Comparison of ENCODE assay signal across 8 cellular contexts in the genomic region with DNA sequence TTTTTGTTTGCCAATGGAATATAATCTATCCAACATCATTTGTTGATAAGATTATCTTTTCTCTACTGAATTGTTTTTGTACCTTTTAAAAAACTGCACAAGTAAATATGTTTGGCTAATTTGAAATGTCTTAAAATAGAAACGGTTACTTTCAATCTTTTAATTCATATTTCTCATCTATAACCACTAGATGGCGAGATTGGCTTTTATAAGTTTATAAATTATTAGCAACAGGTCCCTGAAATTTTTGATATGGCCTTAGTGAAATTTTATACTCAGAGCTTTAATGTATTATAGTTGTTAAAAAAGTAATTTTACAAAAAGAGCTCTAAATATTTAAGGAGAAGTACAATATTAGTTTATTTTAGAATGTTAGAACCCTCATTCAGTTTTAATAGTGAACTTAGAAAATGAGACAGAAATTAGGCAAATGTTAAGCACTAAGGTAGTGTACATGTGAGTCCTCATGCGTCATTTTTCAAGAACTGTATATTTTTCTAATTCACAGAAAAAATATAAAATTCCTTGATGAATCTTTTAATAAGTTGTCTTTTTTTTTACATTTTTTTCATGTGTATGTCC.
A peak's percentile ranks its signal among the peaks of the same experiment; 100 is the strongest.
DNase-seq lines count a peak whose midpoint lies in the region; ATAC-seq and TF ChIP-seq lines count a peak whose summit lies in the region.

No MANE protein-coding gene starts in this region.

- no peak overlapping the region for H3K4me3 ChIP-seq in GM06990 (replicated peaks; ENCODE audit: low read depth, low read length)
- H3K4me3 ChIP-seq in MG63, result no peak overlapping the region

- DNase-seq in GM06990 (ENCODE audit: extremely low read depth, insufficient read length) (no peak), NCI-H146 treated with DMSO at 0.1 percent for 48 hours (lab: John Stamatoyannopoulos, UW; ENCODE audit: unreplicated experiment) (peak; percentile 44), WTC11 (ENCODE audit: low spot score) (no peak), kidney tubule cell (ENCODE audit: low spot score) (peak; percentile 43), MG63 (no peak), amygdala (lab: John Stamatoyannopoulos, UW) (no peak)
- no peak for DNase-seq in activated effector memory CD4-positive, alpha-beta T cell treated with Interleukin-2 at 50 U/mL for 16 hours
- no peak for DNase-seq in activated CD4-positive, alpha-beta T cell treated with anti-CD3 and anti-CD28 coated beads, Interleukin-2, amount 50 U/mL, for 4 hours

- no peaks in the 10 kb centered on the region for H3K36me3 ChIP-seq in GM06990 (ENCODE audit: control insufficient read depth, insufficient read depth, low read length)
- no peaks in the 10 kb centered on the region for H3K36me3 ChIP-seq in MG63

- H3K9me3 Mint-ChIP-seq in WTC11, result peaks cover 4% of the 10 kb centered on the region

- ATAC-seq in WTC11, result no peak

- H3K27me3 Mint-ChIP-seq in WTC11 (ENCODE audit: low read depth), result no peaks in the 10 kb centered on the region

- H3K27me3 ChIP-seq in GM06990 (replicated peaks; ENCODE audit: control insufficient read depth, insufficient read depth, low read length) (no peaks in the 10 kb centered on the region), MG63 (no peaks in the 10 kb centered on the region)

- H3K4me1 Mint-ChIP-seq in WTC11, result no peaks in the 10 kb centered on the region

- no peak overlapping the region for H3K4me3 Mint-ChIP-seq in WTC11

- H3K9me3 ChIP-seq in MG63, result no peaks in the 10 kb centered on the region; the same call in 1 of the 2 replicates

- POLR2A ChIA-PET in WTC11 (lab: Charles Lee), result no interaction called here

- no peak overlapping the region for H3K27ac Mint-ChIP-seq in WTC11

- TF ChIP-seq CTCF in GM06990 (IDR thresholded peaks at IDR 0.05; ENCODE audit: insufficient read depth, low read length, poor library complexity, severe bottlenecking), result peak; percentile 16
- TF ChIP-seq CTCF in WTC11 (IDR thresholded peaks at IDR 0.05), result peak; percentile 34; the same call in 1 of the 2 replicates

- CTCF ChIA-PET in WTC11 (lab: Charles Lee), result interaction anchor here (1.2 to 2.9 kb wide), 2 partner anchors 1411 to 1412 kb away, joined by 3 to 24 read pairs; no protein-coding TSS in a partner anchor

- peaks cover 4% of the 10 kb centered on the region for H3K36me3 Mint-ChIP-seq in WTC11

TF ChIP-seq in WTC11, 78 proteins besides CTCF, POLR2A, EP300 and RAD21 (continues in another document):
- TF ChIP-seq, protein P1, sequence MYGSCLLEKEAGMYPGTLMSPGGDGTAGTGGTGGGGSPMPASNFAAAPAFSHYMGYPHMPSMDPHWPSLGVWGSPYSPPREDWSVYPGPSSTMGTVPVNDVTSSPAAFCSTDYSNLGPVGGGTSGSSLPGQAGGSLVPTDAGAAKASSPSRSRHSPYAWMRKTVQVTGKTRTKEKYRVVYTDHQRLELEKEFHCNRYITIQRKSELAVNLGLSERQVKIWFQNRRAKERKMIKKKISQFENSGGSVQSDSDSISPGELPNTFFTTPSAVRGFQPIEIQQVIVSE (CRISPR knock-in tag; IDR thresholded peaks at IDR 0.05; ENCODE audit: borderline replicate concordance), result no peak
- no peak for TF ChIP-seq TCF7 (CRISPR knock-in tag; IDR thresholded peaks at IDR 0.05; ENCODE audit: low read depth)
- no peak for TF ChIP-seq MYBL2 (CRISPR knock-in tag; IDR thresholded peaks at IDR 0.05)
- no peak for TF ChIP-seq TEAD4 (CRISPR knock-in tag; IDR thresholded peaks at IDR 0.05)
- no peak for TF ChIP-seq TEAD1 (CRISPR knock-in tag; IDR thresholded peaks at IDR 0.05)
- TF ChIP-seq, protein P2, sequence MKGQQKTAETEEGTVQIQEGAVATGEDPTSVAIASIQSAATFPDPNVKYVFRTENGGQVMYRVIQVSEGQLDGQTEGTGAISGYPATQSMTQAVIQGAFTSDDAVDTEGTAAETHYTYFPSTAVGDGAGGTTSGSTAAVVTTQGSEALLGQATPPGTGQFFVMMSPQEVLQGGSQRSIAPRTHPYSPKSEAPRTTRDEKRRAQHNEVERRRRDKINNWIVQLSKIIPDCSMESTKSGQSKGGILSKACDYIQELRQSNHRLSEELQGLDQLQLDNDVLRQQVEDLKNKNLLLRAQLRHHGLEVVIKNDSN (CRISPR knock-in tag; IDR thresholded peaks at IDR 0.05), result no peak
- TF ChIP-seq, protein P3, sequence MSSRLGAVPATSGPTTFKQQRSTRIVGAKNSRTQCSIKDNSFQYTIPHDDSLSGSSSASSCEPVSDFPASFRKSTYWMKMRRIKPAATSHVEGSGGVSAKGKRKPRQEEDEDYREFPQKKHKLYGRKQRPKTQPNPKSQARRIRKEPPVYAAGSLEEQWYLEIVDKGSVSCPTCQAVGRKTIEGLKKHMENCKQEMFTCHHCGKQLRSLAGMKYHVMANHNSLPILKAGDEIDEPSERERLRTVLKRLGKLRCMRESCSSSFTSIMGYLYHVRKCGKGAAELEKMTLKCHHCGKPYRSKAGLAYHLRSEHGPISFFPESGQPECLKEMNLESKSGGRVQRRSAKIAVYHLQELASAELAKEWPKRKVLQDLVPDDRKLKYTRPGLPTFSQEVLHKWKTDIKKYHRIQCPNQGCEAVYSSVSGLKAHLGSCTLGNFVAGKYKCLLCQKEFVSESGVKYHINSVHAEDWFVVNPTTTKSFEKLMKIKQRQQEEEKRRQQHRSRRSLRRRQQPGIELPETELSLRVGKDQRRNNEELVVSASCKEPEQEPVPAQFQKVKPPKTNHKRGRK (CRISPR knock-in tag; IDR thresholded peaks at IDR 0.05; ENCODE audit: borderline replicate concordance), result no peak
- TF ChIP-seq, protein P4, sequence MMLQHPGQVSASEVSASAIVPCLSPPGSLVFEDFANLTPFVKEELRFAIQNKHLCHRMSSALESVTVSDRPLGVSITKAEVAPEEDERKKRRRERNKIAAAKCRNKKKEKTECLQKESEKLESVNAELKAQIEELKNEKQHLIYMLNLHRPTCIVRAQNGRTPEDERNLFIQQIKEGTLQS (CRISPR knock-in tag; conservative IDR thresholded peaks at IDR 0.05), result no peak
- TF ChIP-seq, protein P5, sequence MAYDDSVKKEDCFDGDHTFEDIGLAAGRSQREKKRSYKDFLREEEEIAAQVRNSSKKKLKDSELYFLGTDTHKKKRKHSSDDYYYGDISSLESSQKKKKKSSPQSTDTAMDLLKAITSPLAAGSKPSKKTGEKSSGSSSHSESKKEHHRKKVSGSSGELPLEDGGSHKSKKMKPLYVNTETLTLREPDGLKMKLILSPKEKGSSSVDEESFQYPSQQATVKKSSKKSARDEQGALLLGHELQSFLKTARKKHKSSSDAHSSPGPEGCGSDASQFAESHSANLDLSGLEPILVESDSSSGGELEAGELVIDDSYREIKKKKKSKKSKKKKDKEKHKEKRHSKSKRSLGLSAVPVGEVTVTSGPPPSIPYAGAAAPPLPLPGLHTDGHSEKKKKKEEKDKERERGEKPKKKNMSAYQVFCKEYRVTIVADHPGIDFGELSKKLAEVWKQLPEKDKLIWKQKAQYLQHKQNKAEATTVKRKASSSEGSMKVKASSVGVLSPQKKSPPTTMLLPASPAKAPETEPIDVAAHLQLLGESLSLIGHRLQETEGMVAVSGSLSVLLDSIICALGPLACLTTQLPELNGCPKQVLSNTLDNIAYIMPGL (CRISPR knock-in tag; IDR thresholded peaks at IDR 0.05), result no peak
- TF ChIP-seq, protein P6, sequence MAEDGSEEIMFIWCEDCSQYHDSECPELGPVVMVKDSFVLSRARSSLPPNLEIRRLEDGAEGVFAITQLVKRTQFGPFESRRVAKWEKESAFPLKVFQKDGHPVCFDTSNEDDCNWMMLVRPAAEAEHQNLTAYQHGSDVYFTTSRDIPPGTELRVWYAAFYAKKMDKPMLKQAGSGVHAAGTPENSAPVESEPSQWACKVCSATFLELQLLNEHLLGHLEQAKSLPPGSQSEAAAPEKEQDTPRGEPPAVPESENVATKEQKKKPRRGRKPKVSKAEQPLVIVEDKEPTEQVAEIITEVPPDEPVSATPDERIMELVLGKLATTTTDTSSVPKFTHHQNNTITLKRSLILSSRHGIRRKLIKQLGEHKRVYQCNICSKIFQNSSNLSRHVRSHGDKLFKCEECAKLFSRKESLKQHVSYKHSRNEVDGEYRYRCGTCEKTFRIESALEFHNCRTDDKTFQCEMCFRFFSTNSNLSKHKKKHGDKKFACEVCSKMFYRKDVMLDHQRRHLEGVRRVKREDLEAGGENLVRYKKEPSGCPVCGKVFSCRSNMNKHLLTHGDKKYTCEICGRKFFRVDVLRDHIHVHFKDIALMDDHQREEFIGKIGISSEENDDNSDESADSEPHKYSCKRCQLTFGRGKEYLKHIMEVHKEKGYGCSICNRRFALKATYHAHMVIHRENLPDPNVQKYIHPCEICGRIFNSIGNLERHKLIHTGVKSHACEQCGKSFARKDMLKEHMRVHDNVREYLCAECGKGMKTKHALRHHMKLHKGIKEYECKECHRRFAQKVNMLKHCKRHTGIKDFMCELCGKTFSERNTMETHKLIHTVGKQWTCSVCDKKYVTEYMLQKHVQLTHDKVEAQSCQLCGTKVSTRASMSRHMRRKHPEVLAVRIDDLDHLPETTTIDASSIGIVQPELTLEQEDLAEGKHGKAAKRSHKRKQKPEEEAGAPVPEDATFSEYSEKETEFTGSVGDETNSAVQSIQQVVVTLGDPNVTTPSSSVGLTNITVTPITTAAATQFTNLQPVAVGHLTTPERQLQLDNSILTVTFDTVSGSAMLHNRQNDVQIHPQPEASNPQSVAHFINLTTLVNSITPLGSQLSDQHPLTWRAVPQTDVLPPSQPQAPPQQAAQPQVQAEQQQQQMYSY (CRISPR knock-in tag; IDR thresholded peaks at IDR 0.05), result no peak
- TF ChIP-seq, protein P7, sequence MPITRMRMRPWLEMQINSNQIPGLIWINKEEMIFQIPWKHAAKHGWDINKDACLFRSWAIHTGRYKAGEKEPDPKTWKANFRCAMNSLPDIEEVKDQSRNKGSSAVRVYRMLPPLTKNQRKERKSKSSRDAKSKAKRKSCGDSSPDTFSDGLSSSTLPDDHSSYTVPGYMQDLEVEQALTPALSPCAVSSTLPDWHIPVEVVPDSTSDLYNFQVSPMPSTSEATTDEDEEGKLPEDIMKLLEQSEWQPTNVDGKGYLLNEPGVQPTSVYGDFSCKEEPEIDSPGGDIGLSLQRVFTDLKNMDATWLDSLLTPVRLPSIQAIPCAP (CRISPR knock-in tag; IDR thresholded peaks at IDR 0.05), result no peak
- no peak for TF ChIP-seq FOXP1 (CRISPR knock-in tag; IDR thresholded peaks at IDR 0.05; ENCODE audit: borderline replicate concordance)
- TF ChIP-seq ATF1 (CRISPR knock-in tag; IDR thresholded peaks at IDR 0.05), result no peak
- no peak for TF ChIP-seq OVOL2 (CRISPR knock-in tag; IDR thresholded peaks at IDR 0.05; ENCODE audit: borderline replicate concordance)

Comparison
In these comparisons a context has a peak if more than half of its experiments do, and no peak if none do; other contexts are left out.
1. DNase-seq: peak in NCI-H146 treated with DMSO at 0.1 percent for 48 hours (single experiment) and kidney tubule cell (single experiment); none in GM06990 (single experiment), WTC11 (single experiment), MG63 (single experiment), activated effector memory CD4-positive, alpha-beta T cell treated with Interleukin-2 at 50 U/mL for 16 hours (single experiment), amygdala (0 of 56) and activated CD4-positive, alpha-beta T cell treated with anti-CD3 and anti-CD28 coated beads, Interleukin-2, amount 50 U/mL, for 4 hours (0 of 2).